ENCODE assay signal across 1 cellular context in the genomic region with DNA sequence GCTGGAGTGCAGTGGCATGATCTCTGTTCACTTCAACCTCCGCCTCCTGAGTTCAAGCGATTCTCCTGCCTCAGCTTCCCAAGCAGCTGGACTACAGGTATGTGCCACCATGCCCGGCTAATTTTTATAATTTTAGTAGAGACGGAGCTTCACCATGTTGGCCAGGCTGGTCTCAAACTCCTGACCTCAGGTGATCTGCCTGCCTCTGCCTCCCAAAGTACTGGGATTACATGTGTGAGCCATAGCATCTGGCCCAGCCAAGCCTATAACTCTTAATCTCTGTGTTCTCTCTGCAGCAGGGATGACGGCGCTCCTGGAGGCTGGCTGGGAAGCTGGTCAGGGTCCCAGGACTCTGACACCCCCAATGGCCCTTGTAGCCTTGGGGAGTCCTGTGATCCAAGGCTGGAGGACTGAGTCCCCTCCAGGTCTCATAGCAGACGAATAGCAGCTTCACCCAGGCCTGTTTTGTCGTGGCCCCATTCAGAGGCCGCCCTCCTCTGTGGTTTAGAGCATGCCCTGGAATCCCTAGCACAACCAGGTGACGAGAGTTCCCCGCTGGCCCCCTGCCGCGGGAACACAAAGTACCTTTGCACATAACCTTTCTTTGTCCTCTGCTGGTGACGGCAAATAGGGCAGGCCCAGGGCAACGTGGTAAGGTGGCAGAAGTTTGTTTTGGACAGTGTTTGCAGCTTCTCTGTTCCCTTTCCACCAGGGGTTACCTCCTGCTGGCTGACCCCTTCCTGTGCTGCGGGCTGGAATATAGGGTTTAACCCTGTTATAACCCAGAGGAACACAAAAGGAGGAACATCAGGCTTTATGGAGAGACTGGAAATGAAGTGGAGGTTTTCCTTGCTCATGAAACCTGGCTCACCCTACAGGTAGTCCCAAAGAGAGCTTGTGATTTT.
TF ChIP-seq lines count a peak whose summit lies in the region.

No MANE protein-coding gene starts in this region.

TF ChIP-seq in HepG2, 621 proteins besides CTCF, POLR2A, EP300 and RAD21 (continued from another document):
- TF ChIP-seq, protein P1, sequence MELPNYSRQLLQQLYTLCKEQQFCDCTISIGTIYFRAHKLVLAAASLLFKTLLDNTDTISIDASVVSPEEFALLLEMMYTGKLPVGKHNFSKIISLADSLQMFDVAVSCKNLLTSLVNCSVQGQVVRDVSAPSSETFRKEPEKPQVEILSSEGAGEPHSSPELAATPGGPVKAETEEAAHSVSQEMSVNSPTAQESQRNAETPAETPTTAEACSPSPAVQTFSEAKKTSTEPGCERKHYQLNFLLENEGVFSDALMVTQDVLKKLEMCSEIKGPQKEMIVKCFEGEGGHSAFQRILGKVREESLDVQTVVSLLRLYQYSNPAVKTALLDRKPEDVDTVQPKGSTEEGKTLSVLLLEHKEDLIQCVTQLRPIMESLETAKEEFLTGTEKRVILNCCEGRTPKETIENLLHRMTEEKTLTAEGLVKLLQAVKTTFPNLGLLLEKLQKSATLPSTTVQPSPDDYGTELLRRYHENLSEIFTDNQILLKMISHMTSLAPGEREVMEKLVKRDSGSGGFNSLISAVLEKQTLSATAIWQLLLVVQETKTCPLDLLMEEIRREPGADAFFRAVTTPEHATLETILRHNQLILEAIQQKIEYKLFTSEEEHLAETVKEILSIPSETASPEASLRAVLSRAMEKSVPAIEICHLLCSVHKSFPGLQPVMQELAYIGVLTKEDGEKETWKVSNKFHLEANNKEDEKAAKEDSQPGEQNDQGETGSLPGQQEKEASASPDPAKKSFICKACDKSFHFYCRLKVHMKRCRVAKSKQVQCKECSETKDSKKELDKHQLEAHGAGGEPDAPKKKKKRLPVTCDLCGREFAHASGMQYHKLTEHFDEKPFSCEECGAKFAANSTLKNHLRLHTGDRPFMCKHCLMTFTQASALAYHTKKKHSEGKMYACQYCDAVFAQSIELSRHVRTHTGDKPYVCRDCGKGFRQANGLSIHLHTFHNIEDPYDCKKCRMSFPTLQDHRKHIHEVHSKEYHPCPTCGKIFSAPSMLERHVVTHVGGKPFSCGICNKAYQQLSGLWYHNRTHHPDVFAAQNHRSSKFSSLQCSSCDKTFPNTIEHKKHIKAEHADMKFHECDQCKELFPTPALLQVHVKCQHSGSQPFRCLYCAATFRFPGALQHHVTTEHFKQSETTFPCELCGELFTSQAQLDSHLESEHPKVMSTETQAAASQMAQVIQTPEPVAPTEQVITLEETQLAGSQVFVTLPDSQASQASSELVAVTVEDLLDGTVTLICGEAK (IDR thresholded peaks at IDR 0.05) = no peak
- TF ChIP-seq, protein P1 (CRISPR knock-in tag; IDR thresholded peaks at IDR 0.05) = peak; percentile 58; the same call in 1 of the 2 replicates
- TF ChIP-seq FOXK2 (IDR thresholded peaks at IDR 0.05) (no peak), SRSF1 (optimal IDR thresholded peaks at IDR 0.05; ENCODE audit: low read depth, low read length) (no peak), ZNF136 (CRISPR knock-in tag; IDR thresholded peaks at IDR 0.05; ENCODE audit: low read depth) (peak; percentile 82; the same call in 1 of the 2 replicates), ARID2 (CRISPR knock-in tag; IDR thresholded peaks at IDR 0.05; ENCODE audit: borderline replicate concordance) (peak; percentile 99), ETV6 (CRISPR knock-in tag; conservative IDR thresholded peaks at IDR 0.05) (no peak), ZNF552 (CRISPR knock-in tag; IDR thresholded peaks at IDR 0.05; ENCODE audit: borderline replicate concordance) (peak; percentile 46; the same call in 1 of the 2 replicates), ZNF101 (CRISPR knock-in tag; IDR thresholded peaks at IDR 0.05; ENCODE audit: borderline replicate concordance, low read depth) (no peak), ZNF547 (CRISPR knock-in tag; IDR thresholded peaks at IDR 0.05) (peak; percentile 82; the same call in 1 of the 2 replicates), ZBTB3 (CRISPR knock-in tag; IDR thresholded peaks at IDR 0.05; ENCODE audit: borderline replicate concordance, low read depth) (peak; percentile 34), SOX6 (IDR thresholded peaks at IDR 0.05) (no peak), SOX6 (CRISPR knock-in tag; IDR thresholded peaks at IDR 0.05) (peak; percentile 92), BCL3 (CRISPR knock-in tag; IDR thresholded peaks at IDR 0.05) (peak; percentile 95), HNRNPH1 (optimal IDR thresholded peaks at IDR 0.05; ENCODE audit: low read depth, low read length) (peak; percentile 53), CHCHD3 (CRISPR knock-in tag; IDR thresholded peaks at IDR 0.05) (no peak), ZNF207 (IDR thresholded peaks at IDR 0.05; ENCODE audit: borderline replicate concordance) (no peak), ZNF614 (CRISPR knock-in tag; IDR thresholded peaks at IDR 0.05; ENCODE audit: borderline replicate concordance) (peak; percentile 93; the same call in 1 of the 2 replicates)
- TF ChIP-seq, protein P2, sequence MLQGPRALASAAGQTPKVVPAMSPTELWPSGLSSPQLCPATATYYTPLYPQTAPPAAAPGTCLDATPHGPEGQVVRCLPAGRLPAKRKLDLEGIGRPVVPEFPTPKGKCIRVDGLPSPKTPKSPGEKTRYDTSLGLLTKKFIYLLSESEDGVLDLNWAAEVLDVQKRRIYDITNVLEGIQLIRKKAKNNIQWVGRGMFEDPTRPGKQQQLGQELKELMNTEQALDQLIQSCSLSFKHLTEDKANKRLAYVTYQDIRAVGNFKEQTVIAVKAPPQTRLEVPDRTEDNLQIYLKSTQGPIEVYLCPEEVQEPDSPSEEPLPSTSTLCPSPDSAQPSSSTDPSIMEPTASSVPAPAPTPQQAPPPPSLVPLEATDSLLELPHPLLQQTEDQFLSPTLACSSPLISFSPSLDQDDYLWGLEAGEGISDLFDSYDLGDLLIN (CRISPR knock-in tag; IDR thresholded peaks at IDR 0.05; ENCODE audit: borderline replicate concordance) = no peak
